In genomic region chr22:36129985-36130384, GRCh38 we compare ENCODE assay signal across 28 cellular contexts. TPM values are rescaled to one million over a fixed set of nuclear protein-coding genes. Genes with fewer than 3 reads are reported as not detected.
"Had no signal": no experiment of that assay in that cellular context is flagged by ENCODE, and none has a peak within 500 bp of the region (broad histone marks: within the 10 kb centered on the region; RNA-seq: fewer than 3 reads in every experiment).

No MANE protein-coding gene starts in this region.

- H3K4me3 Mint-ChIP-seq: immature natural killer cell; mesothelial cell of epicardium; naive B cell; nephron; neural crest cell; stimulated activated naive B cell treated with anti-CD40 and anti-IgM and Interleukin-4, amounts not matched to agents 10 μg/mL and 1 μg/mL and 100 μg/mL, for 72 hours had no signal

- H3K4me1 ChIP-seq: parathyroid adenoma, psoas muscle, right lobe of liver, stomach, testis, thyroid gland, transverse colon had no signal

- H3K4me3 ChIP-seq: lower lobe of right lung, psoas muscle, right lobe of liver, skin epidermis, stomach, testis, thyroid gland, transverse colon, upper lobe of left lung had no signal

- DNase-seq: head of caudate nucleus; hypothalamus; immature natural killer cell; kidney; left colon; lower lobe of right lung; mammary epithelial cell; mesendoderm; naive B cell; nucleus accumbens; psoas muscle; right lobe of liver; stimulated activated CD4-positive, alpha-beta T cell treated with anti-CD3 and anti-CD28 coated beads, Interleukin-12 subunit alpha, Interleukin-12 subunit beta, amount 100 ng/mL, for 4 hours; stimulated activated CD4-positive, alpha-beta T cell treated with anti-CD3 and anti-CD28 coated beads, Interleukin-15, amount 100 ng/mL, for 24 hours; stimulated activated CD4-positive, alpha-beta T cell treated with anti-CD3 and anti-CD28 coated beads, Interleukin-2, amount 100 ng/mL, for 24 hours; stimulated activated CD4-positive, alpha-beta T cell treated with anti-CD3 and anti-CD28 coated beads, Interleukin-4, amount 100 ng/mL, for 1 hour; stimulated activated naive B cell treated with anti-CD40 and anti-IgM and Interleukin-4, amounts not matched to agents 10 μg/mL and 1 μg/mL and 100 μg/mL, for 72 hours; stimulated activated naive CD8-positive, alpha-beta T cell treated with anti-CD3 and anti-CD28 coated beads, Interleukin-15, Interleukin-2, amounts not matched to agents 100 U/mL and 50 U/mL, for 24 hours; stomach; testis; thyroid gland; transverse colon; upper lobe of left lung had no signal

- H3K4me1 Mint-ChIP-seq: immature natural killer cell; mesothelial cell of epicardium; neural crest cell; stimulated activated naive B cell treated with anti-CD40 and anti-IgM and Interleukin-4, amounts not matched to agents 10 μg/mL and 1 μg/mL and 100 μg/mL, for 72 hours had no signal

- H3K27me3 ChIP-seq: right lobe of liver, testis, thyroid gland, upper lobe of left lung had no signal

- H3K9me3 ChIP-seq: lower lobe of right lung, psoas muscle, right lobe of liver, stomach, testis, thyroid gland, transverse colon, upper lobe of left lung had no signal

- ATAC-seq: left colon; lower lobe of right lung; psoas muscle; right lobe of liver; stimulated activated naive B cell treated with anti-CD40 and anti-IgM and Interleukin-4, amounts not matched to agents 10 μg/mL and 1 μg/mL and 100 μg/mL, for 72 hours; stimulated activated naive CD8-positive, alpha-beta T cell treated with anti-CD3 and anti-CD28 coated beads, Interleukin-15, Interleukin-2, amounts not matched to agents 100 U/mL and 50 U/mL, for 24 hours had no signal

- H3K36me3 ChIP-seq: lower lobe of right lung, right lobe of liver, stomach, thyroid gland, transverse colon, upper lobe of left lung had no signal

- H3K27ac ChIP-seq: lower lobe of right lung, parathyroid adenoma, psoas muscle, right lobe of liver, skin epidermis, stomach, testis, thyroid gland, transverse colon, upper lobe of left lung had no signal

- H2AFZ ChIP-seq: parathyroid adenoma had no signal

- H3K36me3 Mint-ChIP-seq: mesothelial cell of epicardium; naive B cell; stimulated activated naive B cell treated with anti-CD40 and anti-IgM and Interleukin-4, amounts not matched to agents 10 μg/mL and 1 μg/mL and 100 μg/mL, for 72 hours had no signal

- H3K9me3 Mint-ChIP-seq: immature natural killer cell; mesothelial cell of epicardium; naive B cell; nephron; neural crest cell; stimulated activated naive B cell treated with anti-CD40 and anti-IgM and Interleukin-4, amounts not matched to agents 10 μg/mL and 1 μg/mL and 100 μg/mL, for 72 hours had no signal

- H3K79me2 ChIP-seq: parathyroid adenoma had no signal

- H3K27ac Mint-ChIP-seq: mesothelial cell of epicardium; nephron; stimulated activated naive B cell treated with anti-CD40 and anti-IgM and Interleukin-4, amounts not matched to agents 10 μg/mL and 1 μg/mL and 100 μg/mL, for 72 hours had no signal

RNA-seq across cellular contexts. Expression of gene APOL3, which starts 30.6 kb away (rescaled TPM):
- total RNA-seq: neural crest cell had no signal
